18 cellular contexts compared by ENCODE assay signal in genomic region chr10:124675261-124675660, GRCh38.
A peak's percentile ranks its signal among the peaks of the same experiment; 100 is the strongest.
DNase-seq lines count a peak whose midpoint lies in the region; ATAC-seq lines count a peak whose summit lies in the region.
"Had no signal": no experiment of that assay in that cellular context is flagged by ENCODE, and none has a peak within 500 bp of the region (broad histone marks: within the 10 kb centered on the region; RNA-seq: fewer than 3 reads in every experiment).

No MANE protein-coding gene starts in this region.

- peaks cover 4% of the 10 kb centered on the region for H3K36me3 Mint-ChIP-seq in activated naive CD8-positive, alpha-beta T cell
- H3K36me3 Mint-ChIP-seq in activated naive CD8-positive, alpha-beta T cell treated with anti-CD3 and anti-CD28 coated beads for 36 hours: peaks cover 8% of the 10 kb centered on the region
- peaks cover under 1 to 18% of the 10 kb centered on the region in 2 donors for H3K36me3 Mint-ChIP-seq in naive B cell

- H3K27ac Mint-ChIP-seq in activated naive CD8-positive, alpha-beta T cell: peak overlapping the region; percentile 22
- no peak overlapping the region for H3K27ac Mint-ChIP-seq in activated naive CD8-positive, alpha-beta T cell treated with anti-CD3 and anti-CD28 coated beads for 36 hours
- peak overlapping the region in 4 of 6 donors; percentile 47 to 84 (median 84) for H3K27ac Mint-ChIP-seq in naive B cell
- H3K27ac Mint-ChIP-seq: activated CD8-positive, alpha-beta T cell treated with anti-CD3 and anti-CD28 coated beads for 36 hours had no signal

- H3K27me3 Mint-ChIP-seq in activated naive CD8-positive, alpha-beta T cell: no peaks in the 10 kb centered on the region
- H3K27me3 Mint-ChIP-seq in activated naive CD8-positive, alpha-beta T cell treated with anti-CD3 and anti-CD28 coated beads for 36 hours: no peaks in the 10 kb centered on the region
- H3K27me3 Mint-ChIP-seq in naive B cell: no peaks in the 10 kb centered on the region
- H3K27me3 Mint-ChIP-seq: activated CD8-positive, alpha-beta T cell treated with anti-CD3 and anti-CD28 coated beads for 36 hours had no signal

- no peaks in the 10 kb centered on the region for H3K9me3 Mint-ChIP-seq in activated naive CD8-positive, alpha-beta T cell (ENCODE audit: low read depth)
- H3K9me3 Mint-ChIP-seq in activated naive CD8-positive, alpha-beta T cell treated with anti-CD3 and anti-CD28 coated beads for 36 hours: no peaks in the 10 kb centered on the region
- no peaks in the 10 kb centered on the region for H3K9me3 Mint-ChIP-seq in naive B cell
- H3K9me3 Mint-ChIP-seq: activated CD8-positive, alpha-beta T cell treated with anti-CD3 and anti-CD28 coated beads for 36 hours; H9 had no signal

- H3K27ac ChIP-seq in caudate nucleus (ENCODE audit: low read depth, low read length): peak overlapping the region; percentile 96
- H3K27ac ChIP-seq in temporal lobe (ENCODE audit: low read depth, low read length): peak overlapping the region; percentile 94
- H3K27ac ChIP-seq: HL-60 had no signal

- H3K4me3 Mint-ChIP-seq in activated naive CD8-positive, alpha-beta T cell: no peak overlapping the region
- H3K4me3 Mint-ChIP-seq in activated naive CD8-positive, alpha-beta T cell treated with anti-CD3 and anti-CD28 coated beads for 36 hours: no peak overlapping the region
- H3K4me3 Mint-ChIP-seq in naive B cell: peak overlapping the region in 1 of 8 donors; percentile 31
- H3K4me3 Mint-ChIP-seq: activated CD8-positive, alpha-beta T cell treated with anti-CD3 and anti-CD28 coated beads for 36 hours; H9 had no signal

- H3K4me1 Mint-ChIP-seq in activated naive CD8-positive, alpha-beta T cell (ENCODE audit: low read depth): peaks cover 96% of the 10 kb centered on the region
- H3K4me1 Mint-ChIP-seq in activated naive CD8-positive, alpha-beta T cell treated with anti-CD3 and anti-CD28 coated beads for 36 hours: peaks cover 85% of the 10 kb centered on the region
- peaks cover 90 to 98% (median 95%) of the 10 kb centered on the region in 3 donors for H3K4me1 Mint-ChIP-seq in naive B cell

- ATAC-seq in naive B cell (ENCODE audit: low read depth in 2 of 2): no peak
- ATAC-seq: activated CD8-positive, alpha-beta T cell treated with anti-CD3 and anti-CD28 coated beads for 36 hours had no signal

- DNase-seq in activated naive CD8-positive, alpha-beta T cell treated with anti-CD3 and anti-CD28 coated beads for 36 hours: no peak
- DNase-seq in caudate nucleus (lab: John Stamatoyannopoulos, UW): peak in 16 of 61 donors; percentile 24 to 51 (median 38)
- no peak for DNase-seq in naive B cell
- DNase-seq in NCI-H2081 (lab: John Stamatoyannopoulos, UW): no peak
- no peak for DNase-seq in NCI-H128 (lab: John Stamatoyannopoulos, UW; ENCODE audit: unreplicated experiment)
- DNase-seq in middle frontal gyrus (ENCODE audit: extremely low spot score, low spot score): no peak
- DNase-seq: ACHN; activated CD8-positive, alpha-beta T cell treated with anti-CD3 and anti-CD28 coated beads for 36 hours; activated gamma-delta T cell treated with Interleukin-2 at 50 U/mL for 16 hours; DMS 273 treated with DMSO at 0.1 percent for 48 hours; H9; islet precursor cell; NCI-H2029; NCI-H82; RPMI8226 had no signal
